Comparison of ENCODE assay signal across 5 cellular contexts in genomic region chr15:81158561-81158960, GRCh38. TPM values are rescaled to one million over a fixed set of nuclear protein-coding genes. Genes with fewer than 3 reads are reported as not detected.
"Had no signal": no experiment of that assay in that cellular context is flagged by ENCODE, and none has a peak within 500 bp of the region (broad histone marks: within the 10 kb centered on the region; RNA-seq: fewer than 3 reads in every experiment).

No MANE protein-coding gene starts in this region.

RNA-seq across cellular contexts. Expression of gene CFAP161, which starts 24.5 kb away (rescaled TPM):
- total RNA-seq: GM23248, GM23338, H1 had no signal

RNA-seq across cellular contexts. Expression of gene IL16, which starts 38.1 kb away (rescaled TPM):
- total RNA-seq: GM23338, H7, HFFc6 had no signal
